8 cellular contexts compared by ENCODE assay signal in the genomic region with DNA sequence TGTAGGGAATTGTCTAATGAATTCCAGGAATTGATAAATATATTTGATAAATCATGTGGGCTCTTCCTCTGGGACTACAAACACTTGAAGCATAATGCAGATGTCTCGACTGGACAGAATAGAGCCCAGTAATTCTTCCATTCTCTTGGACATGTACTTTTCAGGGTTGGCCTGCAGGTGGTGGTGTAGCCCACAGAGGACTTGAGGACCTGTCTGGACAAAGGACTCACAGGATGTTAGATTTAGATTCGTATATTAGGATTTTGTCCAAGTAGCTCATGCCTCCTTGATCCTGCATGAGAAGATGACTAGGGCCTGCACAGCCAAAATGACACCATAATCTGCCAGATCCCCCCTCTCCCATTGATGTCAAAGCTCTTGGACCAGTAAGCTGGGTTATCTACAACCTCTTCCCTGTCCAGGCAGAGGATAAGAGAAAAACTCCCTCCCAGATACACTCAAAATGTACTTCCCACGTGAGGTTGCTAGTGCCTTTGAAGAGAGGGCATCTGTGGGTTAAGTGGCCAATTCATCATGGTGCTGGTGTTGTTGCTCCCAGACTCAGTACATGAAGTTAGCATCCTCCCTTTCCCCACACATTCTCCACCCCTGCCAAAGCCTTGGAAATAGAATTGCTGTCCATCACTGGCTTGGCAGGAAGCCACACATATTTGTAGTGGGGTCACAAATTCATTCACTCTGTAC.
DNase-seq lines count a peak whose midpoint lies in the region; ATAC-seq and TF ChIP-seq lines count a peak whose summit lies in the region.

No MANE protein-coding gene starts in this region.

- no peaks in the 10 kb centered on the region for H3K9me3 ChIP-seq in thyroid gland

- H3K27ac Mint-ChIP-seq in activated CD4-positive, alpha-beta T cell treated with anti-CD3 and anti-CD28 coated beads for 36 hours = no peak overlapping the region
- H3K27ac Mint-ChIP-seq in activated CD8-positive, alpha-beta T cell treated with anti-CD3 and anti-CD28 coated beads, Interleukin-2, amount 10 ng/mL, durations not matched to agents 7 days and 5 days = no peak overlapping the region
- H3K27ac Mint-ChIP-seq in naive B cell = no peak overlapping the region

- no peak overlapping the region for H3K4me3 Mint-ChIP-seq in activated CD4-positive, alpha-beta T cell treated with anti-CD3 and anti-CD28 coated beads for 36 hours
- H3K4me3 Mint-ChIP-seq in activated CD8-positive, alpha-beta T cell treated with anti-CD3 and anti-CD28 coated beads, Interleukin-2, amount 10 ng/mL, durations not matched to agents 7 days and 5 days = no peak overlapping the region
- no peak overlapping the region for H3K4me3 Mint-ChIP-seq in naive B cell

- no peaks in the 10 kb centered on the region for H3K27me3 Mint-ChIP-seq in activated CD4-positive, alpha-beta T cell treated with anti-CD3 and anti-CD28 coated beads for 36 hours
- H3K27me3 Mint-ChIP-seq in activated CD8-positive, alpha-beta T cell treated with anti-CD3 and anti-CD28 coated beads, Interleukin-2, amount 10 ng/mL, durations not matched to agents 7 days and 5 days (ENCODE audit: low read depth) = no peaks in the 10 kb centered on the region
- H3K27me3 Mint-ChIP-seq in naive B cell = no peaks in the 10 kb centered on the region

- no peaks in the 10 kb centered on the region for H3K9me3 Mint-ChIP-seq in activated CD4-positive, alpha-beta T cell treated with anti-CD3 and anti-CD28 coated beads for 36 hours (ENCODE audit: low read depth)
- no peaks in the 10 kb centered on the region for H3K9me3 Mint-ChIP-seq in activated CD8-positive, alpha-beta T cell treated with anti-CD3 and anti-CD28 coated beads, Interleukin-2, amount 10 ng/mL, durations not matched to agents 7 days and 5 days (ENCODE audit: insufficient read depth)
- no peaks in the 10 kb centered on the region for H3K9me3 Mint-ChIP-seq in naive B cell

- TF ChIP-seq CTCF in epithelial cell of proximal tubule (conservative IDR thresholded peaks at IDR 0.05; ENCODE audit: low read depth, low read length) (peak; percentile 91), thyroid gland (IDR thresholded peaks at IDR 0.05) (peak in 5 of 6 experiments; percentile 24 to 72 (median 64))

- H3K4me3 ChIP-seq in epithelial cell of proximal tubule (ENCODE audit: low read depth, low read length) (no peak overlapping the region), thyroid gland (replicated peaks in 1 of 3) (no peak overlapping the region)

- H3K4me1 ChIP-seq in thyroid gland = peaks cover 2 to 4% of the 10 kb centered on the region in 2 donors

- intact Hi-C loops in activated CD4-positive, alpha-beta T cell treated with anti-CD3 and anti-CD28 coated beads for 36 hours (cut with DNase I, micrococcal nuclease) = loop anchor here (1.0 to 5.0 kb wide), 2 partner anchors 484 to 705 kb away; no protein-coding TSS in a partner anchor
- intact Hi-C loops in thyroid gland (cut with DNase I) = loop anchor here (10.0 kb wide), 1 partner anchor 483 kb away; no protein-coding TSS in a partner anchor

- H3K27ac ChIP-seq in thyroid gland = no peak overlapping the region

- H3K36me3 Mint-ChIP-seq in activated CD4-positive, alpha-beta T cell treated with anti-CD3 and anti-CD28 coated beads for 36 hours (ENCODE audit: low read depth) = no peaks in the 10 kb centered on the region
- H3K36me3 Mint-ChIP-seq in activated CD8-positive, alpha-beta T cell treated with anti-CD3 and anti-CD28 coated beads, Interleukin-2, amount 10 ng/mL, durations not matched to agents 7 days and 5 days (ENCODE audit: low read depth) = no peaks in the 10 kb centered on the region
- H3K36me3 Mint-ChIP-seq in naive B cell = no peaks in the 10 kb centered on the region

- CTCF ChIA-PET in activated CD4-positive, alpha-beta T cell treated with anti-CD3 and anti-CD28 coated beads for 36 hours (lab: Charles Lee) = interaction anchor here (0.6 to 1.1 kb wide), 4 partner anchors 23 to 594 kb away, joined by 3 to 4 read pairs (median 3); no protein-coding TSS in a partner anchor
- CTCF ChIA-PET in activated CD8-positive, alpha-beta T cell treated with anti-CD3 and anti-CD28 coated beads, Interleukin-2, amount 10 ng/mL, durations not matched to agents 7 days and 5 days (lab: Charles Lee) = interaction anchor here (0.7 to 2.1 kb wide), 9 partner anchors 8 to 485 kb away, joined by 3 to 9 read pairs (median 3); no protein-coding TSS in a partner anchor

- WGBS in thyroid gland, 2 donors = 21 to 41% methylated on average over 3 of the region's 3 CpGs

- no peaks in the 10 kb centered on the region for H3K36me3 ChIP-seq in thyroid gland

- DNase-seq in activated CD4-positive, alpha-beta T cell treated with anti-CD3 and anti-CD28 coated beads for 36 hours = peak; percentile 61
- no peak for DNase-seq in activated CD4-positive, alpha-beta T cell treated with anti-CD3 and anti-CD28 coated beads for 1 hour
- DNase-seq in NCI-H510A treated with DMSO at 0.1 percent for 48 hours (lab: John Stamatoyannopoulos, UW) (peak; percentile 13), epithelial cell of proximal tubule (ENCODE audit: low read depth) (no peak), naive B cell (peak; percentile 18), thyroid gland (peak; percentile 49 to 67)
- DNase-seq in activated CD8-positive, alpha-beta T cell treated with anti-CD3 and anti-CD28 coated beads, Interleukin-2, amount 10 ng/mL, durations not matched to agents 7 days and 5 days = peak; percentile 44

- TF ChIP-seq POLR2A in thyroid gland (IDR thresholded peaks at IDR 0.05) = no peak

- ATAC-seq in activated CD4-positive, alpha-beta T cell treated with anti-CD3 and anti-CD28 coated beads for 36 hours = peak; percentile 58
- peak; percentile 80 for ATAC-seq in HG02798 (IDR thresholded peaks at IDR 0.05; ENCODE audit: poor library complexity, unreplicated experiment)
- no peak for ATAC-seq in activated CD8-positive, alpha-beta T cell treated with anti-CD3 and anti-CD28 coated beads, Interleukin-2, amount 10 ng/mL, durations not matched to agents 7 days and 5 days
- ATAC-seq in naive B cell (ENCODE audit: low read depth in 2 of 2) = peak in 1 of 2 donors; percentile 56

- no peaks in the 10 kb centered on the region for H3K27me3 ChIP-seq in thyroid gland

- POLR2A ChIA-PET in activated CD4-positive, alpha-beta T cell treated with anti-CD3 and anti-CD28 coated beads for 36 hours (lab: Charles Lee) = no interaction called here
- POLR2A ChIA-PET in activated CD8-positive, alpha-beta T cell treated with anti-CD3 and anti-CD28 coated beads, Interleukin-2, amount 10 ng/mL, durations not matched to agents 7 days and 5 days (lab: Charles Lee) = interaction anchor here (1.2 kb wide), 1 partner anchor 485 kb away, joined by 3 read pairs; no protein-coding TSS in a partner anchor

- H3K4me1 Mint-ChIP-seq in activated CD4-positive, alpha-beta T cell treated with anti-CD3 and anti-CD28 coated beads for 36 hours = no peaks in the 10 kb centered on the region
- H3K4me1 Mint-ChIP-seq in activated CD8-positive, alpha-beta T cell treated with anti-CD3 and anti-CD28 coated beads, Interleukin-2, amount 10 ng/mL, durations not matched to agents 7 days and 5 days (ENCODE audit: low read depth) = no peaks in the 10 kb centered on the region
- H3K4me1 Mint-ChIP-seq in naive B cell = peaks cover 0 to 4% (median 0%) of the 10 kb centered on the region in 3 donors

Comparison
In these comparisons a context has a peak if more than half of its experiments do, and no peak if none do; other contexts are left out.
1. DNase-seq: peak in activated CD4-positive, alpha-beta T cell treated with anti-CD3 and anti-CD28 coated beads for 36 hours (single experiment), NCI-H510A treated with DMSO at 0.1 percent for 48 hours (single experiment), activated CD8-positive, alpha-beta T cell treated with anti-CD3 and anti-CD28 coated beads, Interleukin-2, amount 10 ng/mL, durations not matched to agents 7 days and 5 days (single experiment), naive B cell (single experiment) and thyroid gland (2 of 2); none in activated CD4-positive, alpha-beta T cell treated with anti-CD3 and anti-CD28 coated beads for 1 hour (single experiment) and epithelial cell of proximal tubule (single experiment).